ENCODE assay signal across 8 cellular contexts in the genomic region with DNA sequence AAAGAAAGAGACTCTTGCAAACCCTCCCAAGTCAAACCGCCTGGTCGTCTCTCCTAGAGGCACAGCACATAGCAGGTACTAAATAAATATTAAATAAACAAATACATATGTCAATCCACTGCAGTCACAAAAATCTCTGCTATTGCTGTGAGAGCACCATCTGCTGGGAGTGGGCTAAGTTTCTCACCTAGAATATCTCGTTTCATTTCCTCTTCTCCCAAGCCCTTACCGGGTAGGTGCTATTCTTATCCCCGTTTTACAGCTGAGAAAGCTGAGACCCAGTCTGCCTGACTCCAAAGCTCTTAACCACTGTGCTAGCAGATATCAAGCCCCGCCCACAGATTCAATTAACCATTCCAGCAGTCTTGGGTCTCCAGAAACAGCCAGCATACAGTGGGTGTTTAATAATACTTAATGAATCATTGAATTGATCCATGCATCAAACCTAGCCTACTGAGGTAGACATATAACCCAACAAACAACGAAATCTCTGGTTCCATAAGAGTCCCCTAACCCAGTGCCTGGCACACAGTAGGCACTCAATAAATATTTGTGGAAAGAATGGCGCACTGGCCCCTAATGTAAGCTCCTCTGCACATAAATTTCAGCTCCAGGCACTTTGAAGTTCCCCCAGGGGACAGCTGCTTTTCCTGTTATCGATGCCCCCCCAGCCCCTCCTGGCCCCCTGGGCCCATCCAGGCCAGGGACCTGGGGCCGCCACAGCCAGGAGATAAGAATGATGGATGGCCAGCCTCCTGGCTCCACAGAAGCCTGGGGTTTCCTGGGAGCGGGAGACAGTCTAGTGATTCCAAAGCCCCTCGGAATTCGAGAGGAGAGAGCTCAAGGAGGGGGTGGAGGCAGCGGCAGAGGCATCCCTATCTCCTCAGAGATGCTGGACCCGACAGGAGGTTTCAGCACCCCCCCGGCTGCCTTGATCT.
A peak's percentile ranks its signal among the peaks of the same experiment; 100 is the strongest.
DNase-seq lines count a peak whose midpoint lies in the region; ATAC-seq, FAIRE-seq and TF ChIP-seq lines count a peak whose summit lies in the region.

No MANE protein-coding gene starts in this region.

- peak; percentile 93 for ATAC-seq in GM19455 (IDR thresholded peaks at IDR 0.05; ENCODE audit: unreplicated experiment)
- peak; percentile 81 for ATAC-seq in HG03196 (IDR thresholded peaks at IDR 0.05; ENCODE audit: unreplicated experiment)
- peak; percentile 97 for ATAC-seq in GM12878

- SMC1A ChIA-PET in GM12878 (lab: Charles Lee; ENCODE audit: uncharacterized antibody, unreplicated experiment) = interaction anchor here (0.6 to 7.7 kb wide), 13 partner anchors 10 to 113 kb away, joined by 3 to 90 read pairs (median 7); no protein-coding TSS in a partner anchor

- H3K27me3 ChIP-seq in DOHH2 (ENCODE audit: control insufficient read depth, low read length) = peaks cover 13% of the 10 kb centered on the region
- H3K27me3 ChIP-seq in GM12878 (replicated peaks in 1 of 2; ENCODE audit: control insufficient read depth in 2 of 2, insufficient read depth in 2 of 2, low read length in 1 of 2) = no peaks in the 10 kb centered on the region

- no peak overlapping the region for H3K9ac ChIP-seq in GM12878 (ENCODE audit: control insufficient read depth, insufficient read depth, low read length)

- no peak overlapping the region for H3K4me2 ChIP-seq in DOHH2 (ENCODE audit: low read length)
- H3K4me2 ChIP-seq in GM12878 (ENCODE audit: control insufficient read depth, insufficient read depth) = peak overlapping the region; percentile 36

- TF ChIP-seq POLR2A in GM12878 (IDR thresholded peaks at IDR 0.05; ENCODE audit: low read depth, low read length) = no peak

- 19% methylated on average over 15 of the region's 16 CpGs for WGBS in GM12878 (ENCODE audit: insufficient coverage, insufficient replicate concordance, low lambda C conversion rate, missing lambda C conversion rate)

- DNase-seq in GM12878 (ENCODE audit: low read depth, low spot score) = peak; percentile 66
- no peak for DNase-seq in KG1 (lab: John Stamatoyannopoulos, UW)
- no peak for DNase-seq in activated naive CD4-positive, alpha-beta T cell treated with Interleukin-2 at 50 U/mL for 16 hours
- no peak for DNase-seq in activated CD8-positive, alpha-beta memory T cell treated with anti-CD3 and anti-CD28 coated beads, Interleukin-2, amount 50 U/mL, for 48 hours
- no peak for DNase-seq in effector CD8-positive, alpha-beta T cell (lab: John Stamatoyannopoulos, UW)

- H3K9me2 ChIP-seq in DOHH2 (replicated peaks; ENCODE audit: control insufficient read depth, low read length) = no peaks in the 10 kb centered on the region

- H3K9me3 ChIP-seq in DOHH2 (ENCODE audit: control insufficient read depth, insufficient read depth, low read length) (no peaks in the 10 kb centered on the region), GM12878 (replicated peaks; ENCODE audit: control insufficient read depth, insufficient read depth, low read length) (no peaks in the 10 kb centered on the region)

- peak; percentile 74 for TF ChIP-seq RAD21 in GM12878 (IDR thresholded peaks at IDR 0.05; ENCODE audit: insufficient read depth, low read depth, low read length)

- RAD21 ChIA-PET in GM12878 (lab: Charles Lee; ENCODE audit: unreplicated experiment) = interaction anchor here (0.6 to 6.9 kb wide), 14 partner anchors 25 to 504 kb away, joined by 3 to 81 read pairs (median 5); no protein-coding TSS in a partner anchor

- H3K27ac ChIP-seq in DOHH2 (ENCODE audit: low read depth, low read length) (no peak overlapping the region), GM12878 (ENCODE audit: control insufficient read depth, insufficient read depth) (no peak overlapping the region)

- no TSS peak for BruUV-seq in GM12878 (replicated peaks; lab: Mats Ljungman, UMichigan)

- H3K36me3 ChIP-seq in DOHH2 (ENCODE audit: control insufficient read depth, low read length) (no peaks in the 10 kb centered on the region), GM12878 (ENCODE audit: control insufficient read depth in 2 of 2, insufficient read depth in 2 of 2, low read length in 1 of 2) (no peaks in the 10 kb centered on the region)

- H3F3A ChIP-seq in DOHH2 (ENCODE audit: control insufficient read depth, insufficient read depth) = no peaks in the 10 kb centered on the region

- FAIRE-seq in GM12878 (lab: Jason Lieb, UNC) = peak; percentile 89

- H2AFZ ChIP-seq in GM12878 (ENCODE audit: control insufficient read depth, low read depth, low read length) = 0 out of 2 replicates have a peak overlapping the region, but pooled peaks have one; percentile 6

- H3K4me1 ChIP-seq in DOHH2 (ENCODE audit: control insufficient read depth, low read length) = peaks cover 5% of the 10 kb centered on the region
- peaks cover 16% of the 10 kb centered on the region for H3K4me1 ChIP-seq in GM12878 (ENCODE audit: control insufficient read depth, insufficient read depth, low read length)

- H4K20me1 ChIP-seq in DOHH2 (ENCODE audit: control insufficient read depth, insufficient read depth, low read depth, low read length) (no peaks in the 10 kb centered on the region), GM12878 (ENCODE audit: control insufficient read depth, insufficient read depth) (no peaks in the 10 kb centered on the region)

- in situ Hi-C loops in GM12878 (cut with MboI) = no loop called here

- peak; percentile 43 for TF ChIP-seq CTCF in DOHH2 (IDR thresholded peaks at IDR 0.05; ENCODE audit: low read depth, low read length, poor library complexity, severe bottlenecking)
- TF ChIP-seq CTCF in GM12878 (IDR thresholded peaks at IDR 0.05 in 2 of 3, conservative IDR thresholded peaks at IDR 0.05 in 1 of 3; ENCODE audit: control insufficient read depth in 2 of 3, extremely low read depth in 1 of 3, insufficient read depth in 1 of 3, low read depth in 3 of 3, low read length in 3 of 3) = peak; percentile 60 to 67 (median 64)

- H3K4me3 ChIP-seq in DOHH2 (ENCODE audit: low read length) = no peak overlapping the region
- H3K4me3 ChIP-seq in GM12878 = no peak overlapping the region

- intact Hi-C loops in GM12878 (cut with micrococcal nuclease; ENCODE audit: unreplicated experiment) = loop anchor here (1.0 to 5.0 kb wide), 3 partner anchors 34 to 109 kb away; no protein-coding TSS in a partner anchor

- POLR2A ChIA-PET in GM12878 (lab: Charles Lee) = interaction anchor here (0.6 to 1.1 kb wide), 2 partner anchors 55 to 74 kb away, joined by 3 to 5 read pairs; no protein-coding TSS in a partner anchor

- CTCF ChIA-PET in GM12878 (lab: Yijun Ruan, JAX) = interaction anchor here (0.6 to 7.1 kb wide), 21 partner anchors 8 to 171 kb away, joined by 3 to 135 read pairs (median 4); no protein-coding TSS in a partner anchor

- H3K79me2 ChIP-seq in DOHH2 (ENCODE audit: control insufficient read depth, low read length) (no peaks in the 10 kb centered on the region), GM12878 (ENCODE audit: control insufficient read depth, insufficient read depth, low read length) (no peaks in the 10 kb centered on the region)

- TF ChIP-seq EP300 in GM12878 (IDR thresholded peaks at IDR 0.05; ENCODE audit: borderline replicate concordance in 1 of 2, control insufficient read depth in 1 of 2, low read depth in 2 of 2, low read length in 2 of 2) = no peak

TF ChIP-seq in GM12878, 131 proteins besides CTCF, POLR2A, EP300 and RAD21 (continues in another document):
- no peak for TF ChIP-seq HDAC6 (IDR thresholded peaks at IDR 0.05; ENCODE audit: unreplicated experiment)
- peak; percentile 78; the same call in 1 of the 2 replicates for TF ChIP-seq SMARCA5 (IDR thresholded peaks at IDR 0.05)
- TF ChIP-seq MEF2A (IDR thresholded peaks at IDR 0.05; ENCODE audit: insufficient read depth, low read depth, low read length) = peak; percentile 56; the same call in 1 of the 2 replicates
- TF ChIP-seq, protein P1, sequence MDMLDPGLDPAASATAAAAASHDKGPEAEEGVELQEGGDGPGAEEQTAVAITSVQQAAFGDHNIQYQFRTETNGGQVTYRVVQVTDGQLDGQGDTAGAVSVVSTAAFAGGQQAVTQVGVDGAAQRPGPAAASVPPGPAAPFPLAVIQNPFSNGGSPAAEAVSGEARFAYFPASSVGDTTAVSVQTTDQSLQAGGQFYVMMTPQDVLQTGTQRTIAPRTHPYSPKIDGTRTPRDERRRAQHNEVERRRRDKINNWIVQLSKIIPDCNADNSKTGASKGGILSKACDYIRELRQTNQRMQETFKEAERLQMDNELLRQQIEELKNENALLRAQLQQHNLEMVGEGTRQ (IDR thresholded peaks at IDR 0.05; ENCODE audit: borderline replicate concordance, low read depth, low read length) = no peak
- peak; percentile 1; the same call in 1 of the 2 replicates for TF ChIP-seq RUNX3 (IDR thresholded peaks at IDR 0.05; ENCODE audit: low read length)
- TF ChIP-seq NBN (IDR thresholded peaks at IDR 0.05) = no peak
- peak; percentile 85 for TF ChIP-seq SPI1 (IDR thresholded peaks at IDR 0.05; ENCODE audit: borderline replicate concordance, insufficient read depth, low read depth, low read length)
- peak; percentile 42 to 46; a peak in 2 of 4 replicates for TF ChIP-seq IKZF2 (IDR thresholded peaks at IDR 0.05)
- no peak for TF ChIP-seq SMAD5 (IDR thresholded peaks at IDR 0.05; ENCODE audit: low read depth)
- no peak for TF ChIP-seq HCFC1 (IDR thresholded peaks at IDR 0.05; ENCODE audit: low read length)
- no peak for TF ChIP-seq FOXK2 (IDR thresholded peaks at IDR 0.05)
- no peak for TF ChIP-seq SRF (IDR thresholded peaks at IDR 0.05; ENCODE audit: low read depth in 2 of 2, low read length in 2 of 2)
- no peak for TF ChIP-seq RAD51 (IDR thresholded peaks at IDR 0.05)
- TF ChIP-seq, protein P2, sequence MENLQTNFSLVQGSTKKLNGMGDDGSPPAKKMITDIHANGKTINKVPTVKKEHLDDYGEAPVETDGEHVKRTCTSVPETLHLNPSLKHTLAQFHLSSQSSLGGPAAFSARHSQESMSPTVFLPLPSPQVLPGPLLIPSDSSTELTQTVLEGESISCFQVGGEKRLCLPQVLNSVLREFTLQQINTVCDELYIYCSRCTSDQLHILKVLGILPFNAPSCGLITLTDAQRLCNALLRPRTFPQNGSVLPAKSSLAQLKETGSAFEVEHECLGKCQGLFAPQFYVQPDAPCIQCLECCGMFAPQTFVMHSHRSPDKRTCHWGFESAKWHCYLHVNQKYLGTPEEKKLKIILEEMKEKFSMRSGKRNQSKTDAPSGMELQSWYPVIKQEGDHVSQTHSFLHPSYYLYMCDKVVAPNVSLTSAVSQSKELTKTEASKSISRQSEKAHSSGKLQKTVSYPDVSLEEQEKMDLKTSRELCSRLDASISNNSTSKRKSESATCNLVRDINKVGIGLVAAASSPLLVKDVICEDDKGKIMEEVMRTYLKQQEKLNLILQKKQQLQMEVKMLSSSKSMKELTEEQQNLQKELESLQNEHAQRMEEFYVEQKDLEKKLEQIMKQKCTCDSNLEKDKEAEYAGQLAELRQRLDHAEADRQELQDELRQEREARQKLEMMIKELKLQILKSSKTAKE (IDR thresholded peaks at IDR 0.05; ENCODE audit: low read depth, poor library complexity, severe bottlenecking) = peak; percentile 34
- TF ChIP-seq NR2C2 (IDR thresholded peaks at IDR 0.05; ENCODE audit: borderline replicate concordance, control insufficient read depth, insufficient read length, low read depth) = no peak
- TF ChIP-seq IKZF1 (conservative IDR thresholded peaks at IDR 0.05) = peak; percentile 39; the same call in 1 of the 2 replicates
- TF ChIP-seq KAT2A (conservative IDR thresholded peaks at IDR 0.05; ENCODE audit: control insufficient read depth, low read depth, low read length) = no peak
